ENCODE assay signal across 14 cellular contexts in the genomic region with DNA sequence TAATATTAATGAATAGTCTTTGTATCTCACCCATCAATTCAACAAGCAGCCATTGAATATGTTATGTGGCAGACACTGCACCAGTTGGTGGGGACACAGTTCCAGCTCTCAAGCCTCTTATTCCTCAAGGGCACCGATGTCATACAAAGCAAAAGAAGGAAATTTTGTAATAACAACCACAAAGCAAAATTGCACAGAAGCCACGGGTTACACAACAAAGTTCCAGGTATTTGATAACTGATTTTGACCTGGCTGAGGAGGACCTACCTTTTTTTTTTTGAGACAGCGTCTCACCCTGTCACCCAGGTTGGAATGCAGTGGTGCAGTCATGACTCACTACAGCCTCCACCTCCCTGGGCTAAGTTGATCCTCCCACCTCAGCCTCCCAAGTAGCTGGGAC.
"Had no signal": no experiment of that assay in that cellular context is flagged by ENCODE, and none has a peak within 500 bp of the region (broad histone marks: within the 10 kb centered on the region; RNA-seq: fewer than 3 reads in every experiment).

No MANE protein-coding gene starts in this region.

- H3K27ac ChIP-seq: colonic mucosa, psoas muscle, testis had no signal

- DNase-seq: activated B cell treated with CpG ODN at 0.5 μM for 24 hours; activated CD4-positive, alpha-beta T cell treated with anti-CD3 and anti-CD28 coated beads for 48 hours; activated CD8-positive, alpha-beta T cell treated with anti-CD3 and anti-CD28 coated beads for 36 hours; activated effector memory CD4-positive, alpha-beta T cell treated with Interleukin-2 at 50 U/mL for 16 hours; activated T-cell treated with anti-CD3 and anti-CD28 coated beads, Interleukin-2, amount 50 U/mL, for 4 hours; central memory CD4-positive, alpha-beta T cell; colonic mucosa; foreskin fibroblast; glutamatergic neuron; hypothalamus; kidney; psoas muscle; stimulated activated naive CD8-positive, alpha-beta T cell treated with anti-CD3 and anti-CD28 coated beads, Interleukin-15, amount 100 ng/mL, for 72 hours; testis had no signal

- H3K9me3 ChIP-seq: colonic mucosa, psoas muscle, testis had no signal

- H3K27me3 ChIP-seq: colonic mucosa, testis had no signal

- H3K4me3 ChIP-seq: colonic mucosa, psoas muscle, testis had no signal

- H3K36me3 ChIP-seq: colonic mucosa had no signal
